Comparison of ENCODE assay signal across 26 cellular contexts in genomic region chr13:72004975-72005374, GRCh38.
DNase-seq lines count a peak whose midpoint lies in the region; ATAC-seq, FAIRE-seq and TF ChIP-seq lines count a peak whose summit lies in the region.
"Had no signal": no experiment of that assay in that cellular context is flagged by ENCODE, and none has a peak within 500 bp of the region (broad histone marks: within the 10 kb centered on the region; RNA-seq: fewer than 3 reads in every experiment).

No MANE protein-coding gene starts in this region.

- no peak overlapping the region for H3K27ac ChIP-seq in WERI-Rb-1
- H3K27ac ChIP-seq: ascending aorta, C4-2B, lower lobe of right lung, prostate gland, upper lobe of right lung had no signal

- H3K9me3 ChIP-seq in WERI-Rb-1 (ENCODE audit: severe bottlenecking) = no peaks in the 10 kb centered on the region
- H3K9me3 ChIP-seq: ascending aorta, lower lobe of right lung, prostate gland, upper lobe of right lung had no signal

- no peak overlapping the region for H3K27ac Mint-ChIP-seq in activated naive CD4-positive, alpha-beta T cell treated with anti-CD3 and anti-CD28 coated beads, Interleukin-2, amount 50 U/mL, for 72 hours
- H3K27ac Mint-ChIP-seq: activated naive CD4-positive, alpha-beta T cell treated with anti-CD3 and anti-CD28 coated beads, Interleukin-2, amount 50 U/mL, for 24 hours had no signal

- DNase-seq in AG10803 (ENCODE audit: low read depth) (peak; percentile 73), HS-5 (ENCODE audit: low read depth) (peak; percentile 2), bronchial epithelial cell (ENCODE audit: low read depth) (peak; percentile 51), myocyte (ENCODE audit: low read depth) (peak; percentile 2), NCI-H2029 treated with DMSO at 0.1 percent for 48 hours (lab: John Stamatoyannopoulos, UW) (no peak), WERI-Rb-1 (no peak)
- no peak for DNase-seq in activated naive CD4-positive, alpha-beta T cell treated with anti-CD3 and anti-CD28 coated beads, Interleukin-2, amount 50 U/mL, for 72 hours (ENCODE audit: low spot score in 2 of 2)
- DNase-seq: activated CD4-positive, alpha-beta T cell treated with anti-CD3 and anti-CD28 coated beads, Interleukin-2, amount 50 U/mL, for 1 hour; effector memory CD4-positive, alpha-beta T cell; glutamatergic neuron; HCEC 1CT; kidney glomerular epithelial cell; lower lobe of right lung; NCI-H1092 treated with DMSO at 0.1 percent for 48 hours; NCI-H187 treated with DMSO at 0.1 percent for 48 hours; NCI-H2227 treated with DMSO at 0.1 percent for 48 hours; RPMI8226; T-helper 2 cell; upper lobe of right lung had no signal

- H3K4me3 ChIP-seq in AG10803 (ENCODE audit: low read length) (no peak overlapping the region), bronchial epithelial cell (ENCODE audit: low read depth, low read length) (no peak overlapping the region), WERI-Rb-1 (ENCODE audit: low read depth, low read length) (no peak overlapping the region)
- H3K4me3 ChIP-seq: ascending aorta, lower lobe of right lung, prostate gland, upper lobe of right lung had no signal

- peaks cover 5 to 14% of the 10 kb centered on the region in 2 donors for H3K9me3 Mint-ChIP-seq in activated naive CD4-positive, alpha-beta T cell treated with anti-CD3 and anti-CD28 coated beads, Interleukin-2, amount 50 U/mL, for 72 hours

- TF ChIP-seq CTCF in AG10803 (conservative IDR thresholded peaks at IDR 0.05; ENCODE audit: low read length) = no peak
- no peak for TF ChIP-seq CTCF in bronchial epithelial cell (IDR thresholded peaks at IDR 0.05; ENCODE audit: insufficient read depth, low read length, severe bottlenecking)
- no peak for TF ChIP-seq CTCF in WERI-Rb-1 (IDR thresholded peaks at IDR 0.05; ENCODE audit: low read depth, low read length)

- no peaks in the 10 kb centered on the region for H3K36me3 Mint-ChIP-seq in activated naive CD4-positive, alpha-beta T cell treated with anti-CD3 and anti-CD28 coated beads, Interleukin-2, amount 50 U/mL, for 72 hours
- H3K36me3 Mint-ChIP-seq: activated naive CD4-positive, alpha-beta T cell treated with anti-CD3 and anti-CD28 coated beads, Interleukin-2, amount 50 U/mL, for 24 hours had no signal

- ATAC-seq in HG03521 (IDR thresholded peaks at IDR 0.05; ENCODE audit: unreplicated experiment) = no peak
- ATAC-seq in activated naive CD4-positive, alpha-beta T cell treated with anti-CD3 and anti-CD28 coated beads, Interleukin-2, amount 50 U/mL, for 72 hours = no peak
- ATAC-seq: esophagus mucosa, lower lobe of right lung, upper lobe of right lung had no signal

- H3K27me3 ChIP-seq in bronchial epithelial cell (ENCODE audit: control insufficient read depth, insufficient read depth, low read length) = no peaks in the 10 kb centered on the region
- H3K27me3 ChIP-seq in WERI-Rb-1 (ENCODE audit: insufficient read depth, low read depth, severe bottlenecking) = no peaks in the 10 kb centered on the region
- H3K27me3 ChIP-seq: ascending aorta, upper lobe of right lung had no signal

- no peak for FAIRE-seq in bronchial epithelial cell (lab: Jason Lieb, UNC)
- FAIRE-seq: D721Med had no signal

- H3K36me3 ChIP-seq in bronchial epithelial cell (ENCODE audit: control insufficient read depth, insufficient read depth, low read length) (no peaks in the 10 kb centered on the region), WERI-Rb-1 (no peaks in the 10 kb centered on the region)
- H3K36me3 ChIP-seq: ascending aorta, lower lobe of right lung, prostate gland, upper lobe of right lung had no signal

Comparison
In these comparisons a context has a peak if more than half of its experiments do, and no peak if none do; other contexts are left out.
1. DNase-seq: peak in AG10803 (single experiment), HS-5 (single experiment), bronchial epithelial cell (single experiment) and myocyte (single experiment); none in activated naive CD4-positive, alpha-beta T cell treated with anti-CD3 and anti-CD28 coated beads, Interleukin-2, amount 50 U/mL, for 72 hours (0 of 2), NCI-H2029 treated with DMSO at 0.1 percent for 48 hours (single experiment) and WERI-Rb-1 (single experiment).